ENCODE assay signal across 23 cellular contexts in the genomic region with DNA sequence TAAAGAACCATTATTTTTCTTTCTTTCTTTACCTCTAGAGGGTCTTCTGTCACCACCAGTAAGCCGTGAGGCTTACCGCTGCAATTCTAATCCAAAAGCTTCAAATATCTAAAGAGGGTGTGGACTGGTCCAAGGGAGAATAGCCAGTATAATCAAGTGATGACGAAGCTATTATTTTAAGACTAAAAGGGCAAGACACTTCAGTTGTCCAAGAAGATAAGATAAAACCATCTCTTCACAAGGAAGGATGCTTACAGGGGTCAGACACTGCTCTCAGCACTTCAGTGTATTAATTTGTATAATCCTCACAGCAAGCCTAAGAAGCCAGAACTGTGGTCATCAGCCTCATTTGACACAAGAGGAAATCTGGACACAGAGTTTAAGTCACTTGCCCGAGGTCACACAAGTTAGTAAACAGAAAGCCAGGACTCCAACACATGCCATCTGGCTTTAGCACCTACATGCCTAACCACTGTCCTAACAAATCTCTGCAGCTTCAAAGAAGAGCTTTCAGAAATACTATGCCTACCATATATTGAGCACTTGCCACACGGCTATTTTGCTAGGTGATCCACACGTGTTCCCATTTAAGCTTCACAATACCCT. TPM values are rescaled to one million over a fixed set of nuclear protein-coding genes. Genes with fewer than 3 reads are reported as not detected.
A peak's percentile ranks its signal among the peaks of the same experiment; 100 is the strongest.
DNase-seq lines count a peak whose midpoint lies in the region; ATAC-seq and TF ChIP-seq lines count a peak whose summit lies in the region.
"Had no signal": no experiment of that assay in that cellular context is flagged by ENCODE, and none has a peak within 500 bp of the region (broad histone marks: within the 10 kb centered on the region; RNA-seq: fewer than 3 reads in every experiment).

No MANE protein-coding gene starts in this region.

- peaks cover 22 to 38% of the 10 kb centered on the region in 2 donors for H3K4me1 Mint-ChIP-seq in natural killer cell treated with Interleukin-12 subunit alpha and Interleukin-12 subunit beta and Interleukin-15 and Interleukin-18, amount 100 ng/mL, for 72 hours (ENCODE audit: low read depth in 2 of 2)
- H3K4me1 Mint-ChIP-seq in natural killer cell, result peaks cover 16 to 18% of the 10 kb centered on the region in 2 donors

- H3K36me3 Mint-ChIP-seq in natural killer cell treated with Interleukin-12 subunit alpha and Interleukin-12 subunit beta and Interleukin-15 and Interleukin-18, amount 100 ng/mL, for 72 hours, result no peaks in the 10 kb centered on the region
- no peaks in the 10 kb centered on the region for H3K36me3 Mint-ChIP-seq in natural killer cell
- H3K36me3 Mint-ChIP-seq: CD14-positive monocyte had no signal

- no peaks in the 10 kb centered on the region for H3K36me3 ChIP-seq in WERI-Rb-1
- no peaks in the 10 kb centered on the region for H3K36me3 ChIP-seq in right lobe of liver
- H3K36me3 ChIP-seq in aorta (ENCODE audit: control insufficient read depth in 1 of 2, insufficient read depth in 2 of 2, low read length in 1 of 2), result no peaks in the 10 kb centered on the region

- peak overlapping the region; percentile 49 to 66 for H3K27ac Mint-ChIP-seq in natural killer cell treated with Interleukin-12 subunit alpha and Interleukin-12 subunit beta and Interleukin-15 and Interleukin-18, amount 100 ng/mL, for 72 hours
- H3K27ac Mint-ChIP-seq in natural killer cell, result no peak overlapping the region
- H3K27ac Mint-ChIP-seq: B cell, CD14-positive monocyte had no signal

- 55% methylated on average over 6 of the region's 6 CpGs for WGBS in right lobe of liver (ENCODE audit: insufficient coverage, low coverage, low lambda C conversion rate, missing lambda C conversion rate)
- 54 to 64% methylated on average over 6 of the region's 6 CpGs for WGBS in aorta, 2 donors

- H3K4me3 Mint-ChIP-seq in natural killer cell treated with Interleukin-12 subunit alpha and Interleukin-12 subunit beta and Interleukin-15 and Interleukin-18, amount 100 ng/mL, for 72 hours, result no peak overlapping the region
- no peak overlapping the region for H3K4me3 Mint-ChIP-seq in natural killer cell
- H3K4me3 Mint-ChIP-seq: B cell, CD14-positive monocyte had no signal

- H3K4me1 ChIP-seq in right lobe of liver (peaks cover 0 to 55% (median 26%) of the 10 kb centered on the region in 4 donors), aorta (ENCODE audit: control insufficient read depth in 1 of 2, insufficient read depth in 2 of 2, low read length in 2 of 2) (no peaks in the 10 kb centered on the region)

- no peak overlapping the region for H3K4me3 ChIP-seq in WERI-Rb-1 (ENCODE audit: low read depth, low read length)
- H3K4me3 ChIP-seq in right lobe of liver, result no peak overlapping the region
- H3K4me3 ChIP-seq in aorta (ENCODE audit: low read length in 2 of 2), result no peak overlapping the region
- H3K4me3 ChIP-seq: A549 had no signal

- H3K9me3 ChIP-seq in WERI-Rb-1 (ENCODE audit: severe bottlenecking) (no peaks in the 10 kb centered on the region), right lobe of liver (no peaks in the 10 kb centered on the region), aorta (ENCODE audit: control insufficient read depth, low read length) (no peaks in the 10 kb centered on the region)
- H3K9me3 ChIP-seq: A549 had no signal

- H3K27ac ChIP-seq in WERI-Rb-1, result peak overlapping the region; percentile 40
- peak overlapping the region in 1 of 3 donors; percentile 80 for H3K27ac ChIP-seq in right lobe of liver
- H3K27ac ChIP-seq in aorta (ENCODE audit: low read depth in 1 of 2, low read length in 2 of 2), result no peak overlapping the region
- H3K27ac ChIP-seq: A549, HL-60, KMS-11 had no signal

- TF ChIP-seq POLR2A in right lobe of liver (IDR thresholded peaks at IDR 0.05), result no peak

- peaks cover 0 to 4% of the 10 kb centered on the region in 2 donors for H3K27me3 Mint-ChIP-seq in natural killer cell treated with Interleukin-12 subunit alpha and Interleukin-12 subunit beta and Interleukin-15 and Interleukin-18, amount 100 ng/mL, for 72 hours
- no peaks in the 10 kb centered on the region for H3K27me3 Mint-ChIP-seq in natural killer cell (ENCODE audit: low read depth in 2 of 2)
- H3K27me3 Mint-ChIP-seq: B cell had no signal

- no peak for DNase-seq in natural killer cell treated with Interleukin-12 subunit alpha and Interleukin-12 subunit beta and Interleukin-15 and Interleukin-18, amount 100 ng/mL, for 72 hours (ENCODE audit: low spot score)
- DNase-seq in natural killer cell (no peak), WERI-Rb-1 (peak; percentile 68), right lobe of liver (no peak), aorta (no peak), DMS114 treated with DMSO at 0.1 percent for 48 hours (lab: John Stamatoyannopoulos, UW; ENCODE audit: unreplicated experiment) (no peak), UCSD-AML1 (lab: John Stamatoyannopoulos, UW; ENCODE audit: unreplicated experiment) (no peak), NCI-H2107 treated with DMSO at 0.1 percent for 48 hours (lab: John Stamatoyannopoulos, UW; ENCODE audit: unreplicated experiment) (no peak)
- DNase-seq: EL, GF-D8, MV-4-11, NCI-H1694 treated with DMSO at 0.1 percent for 48 hours, NCI-H2081 treated with DMSO at 0.1 percent for 48 hours, NCI-H69 had no signal

- ATAC-seq in natural killer cell treated with Interleukin-12 subunit alpha and Interleukin-12 subunit beta and Interleukin-15 and Interleukin-18, amount 100 ng/mL, for 72 hours, result no peak
- ATAC-seq in natural killer cell, result no peak
- peak; percentile 57 to 81 (median 70) for ATAC-seq in right lobe of liver
- ATAC-seq in aorta (ENCODE audit: low FRiP score), result peak; percentile 50
- ATAC-seq: A549, Panc1, SK-N-SH treated with all-trans-retinoic acid at 6 μM for 48 hours had no signal

- H3K27me3 ChIP-seq in WERI-Rb-1 (ENCODE audit: insufficient read depth, low read depth, severe bottlenecking) (no peaks in the 10 kb centered on the region), right lobe of liver (no peaks in the 10 kb centered on the region), aorta (ENCODE audit: control insufficient read depth in 1 of 2, insufficient read depth in 2 of 2, low read length in 1 of 2) (no peaks in the 10 kb centered on the region)

- intact Hi-C loops in natural killer cell (cut with micrococcal nuclease) (no loop called here), right lobe of liver (cut with DNase I) (loop anchor here in 1 of 2 donors (10.0 kb wide), 1 partner anchor 66 kb away; the partner anchor contains the start of gene SLC27A2), aorta (cut with DNase I) (no loop called here)

- TF ChIP-seq CTCF in natural killer cell (IDR thresholded peaks at IDR 0.05) (no peak), WERI-Rb-1 (IDR thresholded peaks at IDR 0.05; ENCODE audit: low read depth, low read length) (no peak), right lobe of liver (IDR thresholded peaks at IDR 0.05) (no peak)

- no peaks in the 10 kb centered on the region for H3K9me3 Mint-ChIP-seq in natural killer cell treated with Interleukin-12 subunit alpha and Interleukin-12 subunit beta and Interleukin-15 and Interleukin-18, amount 100 ng/mL, for 72 hours
- H3K9me3 Mint-ChIP-seq in natural killer cell, result no peaks in the 10 kb centered on the region
- H3K9me3 Mint-ChIP-seq: CD14-positive monocyte had no signal

RNA-seq across cellular contexts. Expression of gene HDC, which starts 14.6 kb away (rescaled TPM):
- total RNA-seq in natural killer cell treated with Interleukin-12 subunit alpha and Interleukin-12 subunit beta and Interleukin-15 and Interleukin-18, amount 100 ng/mL, for 72 hours, result 10 to 100 TPM in 1 of 2 donors, not detected in 1; 93.2 TPM
- total RNA-seq in natural killer cell (100 to 1,000 TPM in 1 of 3 donors, 1 to 10 TPM in 1, under 1 TPM in 1; 0.14 to 494 (median 9.5) TPM), right lobe of liver (under 1 TPM in 3 of 6 experiments, not detected in 3; 0.26 to 0.47 (median 0.34) TPM), aorta (10 to 100 TPM in 1 of 2 donors, 1 to 10 TPM in 1; 6.8 to 34.7 TPM)
- under 1 TPM in 1 of 2 donors, not detected in 1; 0.38 TPM for polyA plus RNA-seq in aorta
- total RNA-seq: B cell, H4, HT1080 had no signal

Comparison
In these comparisons a context has a peak if more than half of its experiments do, and no peak if none do; other contexts are left out.
1. H3K27ac Mint-ChIP-seq: peak in natural killer cell treated with Interleukin-12 subunit alpha and Interleukin-12 subunit beta and Interleukin-15 and Interleukin-18, amount 100 ng/mL, for 72 hours (2 of 2); none in natural killer cell (0 of 2).
2. ATAC-seq: peak in right lobe of liver (4 of 4) and aorta (single experiment); none in natural killer cell treated with Interleukin-12 subunit alpha and Interleukin-12 subunit beta and Interleukin-15 and Interleukin-18, amount 100 ng/mL, for 72 hours (0 of 2) and natural killer cell (0 of 3).